In the genomic region with DNA sequence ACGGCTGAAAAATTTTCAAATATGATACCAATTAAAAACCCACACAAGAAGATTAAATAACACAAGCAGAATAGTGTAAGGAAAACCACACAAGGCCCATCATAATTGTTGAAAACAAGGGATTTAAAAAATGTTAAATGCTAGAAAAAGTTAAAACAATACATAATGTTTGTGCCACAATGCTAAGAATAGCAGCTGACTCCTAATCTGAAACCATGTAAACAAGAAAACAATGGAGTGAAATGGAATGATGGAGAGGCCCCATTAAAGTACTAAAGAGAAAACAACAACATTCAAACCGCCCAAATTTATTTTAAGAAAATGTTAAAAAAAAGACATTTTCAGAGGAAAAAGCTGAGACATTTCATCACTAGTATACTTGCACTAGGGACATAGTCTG, we compare ENCODE assay signal across 7 cellular contexts.
"Had no signal": no experiment of that assay in that cellular context is flagged by ENCODE, and none has a peak within 500 bp of the region (broad histone marks: within the 10 kb centered on the region; RNA-seq: fewer than 3 reads in every experiment).

No MANE protein-coding gene starts in this region.

- H3K9ac ChIP-seq: GM23248 had no signal

- H3K4me3 ChIP-seq: GM23248, HAP-1 had no signal

- H3K4me1 ChIP-seq: HAP-1 had no signal

- FAIRE-seq: HTR-8/SVneo had no signal

- H3K27ac ChIP-seq: GM23248 had no signal

- ATAC-seq: HCT116 had no signal

- DNase-seq: GM23248, GOT3, H7, IMR-90 had no signal

- H3K9me3 ChIP-seq: HAP-1 had no signal

- H3K36me3 ChIP-seq: HAP-1 had no signal

- H2AFZ ChIP-seq: GM23248 had no signal
